In genomic region chr11:1917523-1918435, GRCh38 we compare ENCODE assay signal across 11 cellular contexts. TPM values are rescaled to one million over a fixed set of nuclear protein-coding genes. Genes with fewer than 3 reads are reported as not detected.
DNase-seq lines count a peak whose midpoint lies in the region; ATAC-seq, FAIRE-seq and TF ChIP-seq lines count a peak whose summit lies in the region.
"Had no signal": no experiment of that assay in that cellular context is flagged by ENCODE, and none has a peak within 500 bp of the region (broad histone marks: within the 10 kb centered on the region; RNA-seq: fewer than 3 reads in every experiment).

No MANE protein-coding gene starts in this region.

- peaks cover 22% of the 10 kb centered on the region for H3K4me1 Mint-ChIP-seq in memory B cell

- H3K27ac Mint-ChIP-seq in memory B cell: no peak overlapping the region

- no peaks in the 10 kb centered on the region for H3K27me3 ChIP-seq in bronchial epithelial cell (ENCODE audit: control insufficient read depth, insufficient read depth, low read length)

- peaks cover 18% of the 10 kb centered on the region for H3K27me3 Mint-ChIP-seq in memory B cell

- H3K36me3 Mint-ChIP-seq in memory B cell: no peaks in the 10 kb centered on the region

- peak; percentile 43 for TF ChIP-seq CTCF in GM13976 (IDR thresholded peaks at IDR 0.05; ENCODE audit: borderline replicate concordance, control extremely low read depth, extremely low read depth, insufficient read depth, missing control alignments)
- peak; percentile 31 for TF ChIP-seq CTCF in bronchial epithelial cell (IDR thresholded peaks at IDR 0.05; ENCODE audit: insufficient read depth, low read length, severe bottlenecking)

- H3K9me3 Mint-ChIP-seq in memory B cell: no peaks in the 10 kb centered on the region

- in situ Hi-C loops in GM13976 (cut with MboI; ENCODE audit: low sequenced_read_pairs, unreplicated experiment): loop anchor here (5.0 kb wide), 1 partner anchor 35 kb away; no protein-coding TSS in a partner anchor

- DNase-seq in 8988T (peak; percentile 84), GM13976 (ENCODE audit: low spot score) (peak; percentile 68), bronchial epithelial cell (ENCODE audit: low read depth) (no peak), memory B cell (ENCODE audit: low spot score in 2 of 2) (no peak), HuH-7.5 (ENCODE audit: low spot score) (no peak), SIG-M5 (lab: John Stamatoyannopoulos, UW) (no peak)
- DNase-seq: NCI-H526 treated with DMSO at 0.1 percent for 48 hours; stimulated activated CD4-positive, alpha-beta T cell treated with anti-CD3 and anti-CD28 coated beads, Interleukin-15, amount 100 ng/mL, for 24 hours had no signal

- ATAC-seq in memory B cell (ENCODE audit: low read depth) (peak; percentile 28), HG02981 (IDR thresholded peaks at IDR 0.05; ENCODE audit: unreplicated experiment) (no peak), GM18907 (IDR thresholded peaks at IDR 0.05; ENCODE audit: unreplicated experiment) (no peak)

- no peak overlapping the region for H3K4me3 ChIP-seq in bronchial epithelial cell (ENCODE audit: low read depth, low read length)

- H3K36me3 ChIP-seq in bronchial epithelial cell (ENCODE audit: control insufficient read depth, insufficient read depth, low read length): no peaks in the 10 kb centered on the region

- no peak for FAIRE-seq in bronchial epithelial cell (lab: Jason Lieb, UNC)

- H3K4me3 Mint-ChIP-seq in memory B cell: no peak overlapping the region

RNA-seq across cellular contexts. Expression of gene TNNT3, which starts 1.7 kb away (rescaled TPM):
- total RNA-seq in bronchial epithelial cell: not detected in 2 replicates
- total RNA-seq: glomerular endothelial cell had no signal

RNA-seq across cellular contexts. Expression of gene PRR33, which starts 26.1 kb away (rescaled TPM):
- not detected in 2 replicates for total RNA-seq in bronchial epithelial cell
- total RNA-seq: glomerular endothelial cell had no signal

RNA-seq across cellular contexts. Expression of gene MRPL23, which starts 29.4 kb away (rescaled TPM):
- total RNA-seq in bronchial epithelial cell: 97.7 and 125 TPM in 2 replicates

Comparison
In these comparisons a context has a peak if more than half of its experiments do, and no peak if none do; other contexts are left out.
1. DNase-seq: peak in 8988T (single experiment) and GM13976 (single experiment); none in bronchial epithelial cell (single experiment), memory B cell (0 of 2), HuH-7.5 (single experiment) and SIG-M5 (single experiment).